1 cellular context compared by ENCODE assay signal in the genomic region with DNA sequence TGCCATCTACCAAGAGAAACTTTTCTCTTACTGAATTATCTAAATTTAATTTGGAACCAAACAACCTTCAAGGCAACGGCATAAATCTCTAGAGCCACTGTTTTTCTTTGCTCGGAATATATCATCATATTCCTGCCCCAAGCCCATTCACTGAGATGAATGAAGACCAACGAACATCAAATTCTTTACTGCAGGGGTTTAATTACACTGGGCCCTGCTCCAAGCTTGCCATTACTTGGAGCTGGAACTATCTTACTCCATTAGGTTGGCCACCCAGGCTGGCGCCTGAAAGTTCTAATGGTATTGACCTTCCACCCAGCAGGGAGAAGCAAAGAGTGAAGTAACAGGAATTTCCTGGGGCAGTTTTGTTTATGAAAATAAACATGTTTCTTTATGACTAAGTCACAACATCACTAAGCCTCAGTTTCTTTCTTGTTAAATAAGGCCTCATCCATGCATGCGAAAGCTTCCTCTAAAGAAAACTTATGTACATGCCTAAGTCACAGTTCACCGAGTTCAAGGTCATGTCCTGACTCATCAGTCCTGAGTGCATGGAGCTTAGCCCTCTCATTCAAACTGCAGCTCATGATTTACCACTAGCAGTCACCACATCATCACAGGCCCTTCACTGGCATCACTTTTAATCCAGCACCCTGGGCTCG.
TF ChIP-seq lines count a peak whose summit lies in the region.

No MANE protein-coding gene starts in this region.

TF ChIP-seq in GM23338, 12 proteins besides CTCF, POLR2A, EP300 and RAD21 (continued from another document):
- TF ChIP-seq POLR2AphosphoS5 (IDR thresholded peaks at IDR 0.05; ENCODE audit: low read depth) = no peak
- no peak for TF ChIP-seq JUNB (IDR thresholded peaks at IDR 0.05; ENCODE audit: unreplicated experiment)
- TF ChIP-seq STAT1 (IDR thresholded peaks at IDR 0.05; ENCODE audit: unreplicated experiment) = no peak
- no peak for TF ChIP-seq EZH2phosphoT487 (IDR thresholded peaks at IDR 0.05; ENCODE audit: unreplicated experiment)
- TF ChIP-seq CREB1 (CRISPR knock-in tag; IDR thresholded peaks at IDR 0.05; ENCODE audit: low read depth) = no peak
- TF ChIP-seq, protein P1, sequence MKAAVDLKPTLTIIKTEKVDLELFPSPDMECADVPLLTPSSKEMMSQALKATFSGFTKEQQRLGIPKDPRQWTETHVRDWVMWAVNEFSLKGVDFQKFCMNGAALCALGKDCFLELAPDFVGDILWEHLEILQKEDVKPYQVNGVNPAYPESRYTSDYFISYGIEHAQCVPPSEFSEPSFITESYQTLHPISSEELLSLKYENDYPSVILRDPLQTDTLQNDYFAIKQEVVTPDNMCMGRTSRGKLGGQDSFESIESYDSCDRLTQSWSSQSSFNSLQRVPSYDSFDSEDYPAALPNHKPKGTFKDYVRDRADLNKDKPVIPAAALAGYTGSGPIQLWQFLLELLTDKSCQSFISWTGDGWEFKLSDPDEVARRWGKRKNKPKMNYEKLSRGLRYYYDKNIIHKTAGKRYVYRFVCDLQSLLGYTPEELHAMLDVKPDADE (IDR thresholded peaks at IDR 0.05) = no peak
- TF ChIP-seq REST (IDR thresholded peaks at IDR 0.05; ENCODE audit: unreplicated experiment) = no peak
- TF ChIP-seq EZH2 (IDR thresholded peaks at IDR 0.05; ENCODE audit: low read depth, unreplicated experiment) = no peak
